In genomic region chr2:8576525-8577157, GRCh38 we compare ENCODE assay signal across 10 cellular contexts.
DNase-seq lines count a peak whose midpoint lies in the region; ATAC-seq and TF ChIP-seq lines count a peak whose summit lies in the region.
"Had no signal": no experiment of that assay in that cellular context is flagged by ENCODE, and none has a peak within 500 bp of the region (broad histone marks: within the 10 kb centered on the region; RNA-seq: fewer than 3 reads in every experiment).

No MANE protein-coding gene starts in this region.

- ATAC-seq in activated CD4-positive, alpha-beta T cell treated with anti-CD3 and anti-CD28 coated beads for 36 hours, result peak; percentile 66
- peak; percentile 76 for ATAC-seq in stimulated activated memory B cell treated with anti-CD40 and anti-IgM and Interleukin-4, amounts not matched to agents 10 μg/mL and 1 μg/mL and 100 μg/mL, for 72 hours
- ATAC-seq: Panc1 had no signal

- H3K36me3 Mint-ChIP-seq in activated CD4-positive, alpha-beta T cell treated with anti-CD3 and anti-CD28 coated beads for 36 hours (ENCODE audit: low read depth), result no peaks in the 10 kb centered on the region
- no peaks in the 10 kb centered on the region for H3K36me3 Mint-ChIP-seq in stimulated activated memory B cell treated with anti-CD40 and anti-IgM and Interleukin-4, amounts not matched to agents 10 μg/mL and 1 μg/mL and 100 μg/mL, for 72 hours
- H3K36me3 Mint-ChIP-seq in H9 (ENCODE audit: insufficient read depth in 1 of 3, low read depth in 3 of 3), result no peaks in the 10 kb centered on the region
- no peaks in the 10 kb centered on the region for H3K36me3 Mint-ChIP-seq in progenitor cell of endocrine pancreas (ENCODE audit: insufficient read depth)

- WGBS in H9 (ENCODE audit: extremely low coverage, insufficient read length, low lambda C conversion rate), result no CpG with 5 or more reads among the region's 12 CpGs
- 77% methylated on average over 12 of the region's 12 CpGs for WGBS in mesenchymal stem cell

- H3K27ac Mint-ChIP-seq in activated CD4-positive, alpha-beta T cell treated with anti-CD3 and anti-CD28 coated beads for 36 hours, result peak overlapping the region; percentile 65
- H3K27ac Mint-ChIP-seq in stimulated activated memory B cell treated with anti-CD40 and anti-IgM and Interleukin-4, amounts not matched to agents 10 μg/mL and 1 μg/mL and 100 μg/mL, for 72 hours, result peak overlapping the region; percentile 62
- peak overlapping the region in 1 of 3 experiments; percentile 56; a peak in 1 of 7 replicates for H3K27ac Mint-ChIP-seq in H9
- no peak overlapping the region for H3K27ac Mint-ChIP-seq in progenitor cell of endocrine pancreas

- peak overlapping the region; percentile 76 for H3K4me3 ChIP-seq in OCI-LY3 (ENCODE audit: low read length)
- H3K4me3 ChIP-seq in coronary artery, result no peak overlapping the region
- no peak overlapping the region for H3K4me3 ChIP-seq in mesenchymal stem cell (ENCODE audit: insufficient read depth in 1 of 2, low read depth in 1 of 2, low read length in 2 of 2)

- H3K4me1 Mint-ChIP-seq in activated CD4-positive, alpha-beta T cell treated with anti-CD3 and anti-CD28 coated beads for 36 hours, result peaks cover 56% of the 10 kb centered on the region
- H3K4me1 Mint-ChIP-seq in stimulated activated memory B cell treated with anti-CD40 and anti-IgM and Interleukin-4, amounts not matched to agents 10 μg/mL and 1 μg/mL and 100 μg/mL, for 72 hours, result peaks cover 93% of the 10 kb centered on the region
- H3K4me1 Mint-ChIP-seq in H9, result peaks cover 63 to 75% of the 10 kb centered on the region in 2 experiments
- peaks cover 54% of the 10 kb centered on the region for H3K4me1 Mint-ChIP-seq in progenitor cell of endocrine pancreas (ENCODE audit: low read depth)

- H3K79me1 ChIP-seq in H9 (ENCODE audit: insufficient read depth, low read depth, low read length, poor library complexity, severe bottlenecking) (no peaks in the 10 kb centered on the region), mesenchymal stem cell (replicated peaks; ENCODE audit: low read length, poor library complexity, severe bottlenecking) (no peaks in the 10 kb centered on the region)

- peak overlapping the region; percentile 78 for H3K4me2 ChIP-seq in OCI-LY3 (ENCODE audit: low read length)
- H3K4me2 ChIP-seq in H9 (ENCODE audit: insufficient read depth, insufficient read length, low read length), result no peak overlapping the region
- H3K4me2 ChIP-seq in mesenchymal stem cell (ENCODE audit: low read length, poor library complexity, severe bottlenecking), result no peak overlapping the region

- no peak overlapping the region for H4K5ac ChIP-seq in H9 (ENCODE audit: insufficient read length, low read depth, low read length)

- DNase-seq in activated CD4-positive, alpha-beta T cell treated with anti-CD3 and anti-CD28 coated beads for 36 hours, result peak; percentile 74
- DNase-seq in activated CD4-positive, alpha-beta T cell treated with anti-CD3 and anti-CD28 coated beads for 1 hour, result no peak
- DNase-seq in coronary artery (ENCODE audit: low spot score), result peak; percentile 72
- DNase-seq in H9, result no peak
- DNase-seq in mesenchymal stem cell, result no peak
- no peak for DNase-seq in progenitor cell of endocrine pancreas (ENCODE audit: low spot score, unreplicated experiment)
- DNase-seq: dermis blood vessel endothelial cell had no signal

- H4K20me1 ChIP-seq in OCI-LY3 (ENCODE audit: insufficient read depth, low read length), result no peaks in the 10 kb centered on the region
- H4K20me1 ChIP-seq in H9 (ENCODE audit: control insufficient read depth, insufficient read depth, insufficient read length), result no peaks in the 10 kb centered on the region

- peaks cover 12% of the 10 kb centered on the region for H3K36me3 ChIP-seq in OCI-LY3 (replicated peaks; ENCODE audit: low read depth, low read length)
- no peaks in the 10 kb centered on the region for H3K36me3 ChIP-seq in mesenchymal stem cell (ENCODE audit: control insufficient read depth in 1 of 2, insufficient read depth in 2 of 2, low read depth in 1 of 2, low read length in 2 of 2)

- TF ChIP-seq CTCF in OCI-LY3 (IDR thresholded peaks at IDR 0.05; ENCODE audit: low read depth, low read length), result no peak
- no peak for TF ChIP-seq CTCF in coronary artery (IDR thresholded peaks at IDR 0.05)
- TF ChIP-seq CTCF in H9 (conservative IDR thresholded peaks at IDR 0.05), result no peak
- TF ChIP-seq CTCF in progenitor cell of endocrine pancreas (IDR thresholded peaks at IDR 0.05; ENCODE audit: unreplicated experiment), result no peak

- no peak overlapping the region for H3T11ph ChIP-seq in H9 (ENCODE audit: low read length)

- no peak overlapping the region for H3K18ac ChIP-seq in H9 (ENCODE audit: insufficient read length, low read depth, low read length)
- H3K18ac ChIP-seq in mesenchymal stem cell (ENCODE audit: low read depth in 1 of 2, low read length in 2 of 2), result no peak overlapping the region

- CTCF ChIA-PET in activated CD4-positive, alpha-beta T cell treated with anti-CD3 and anti-CD28 coated beads for 36 hours (lab: Charles Lee), result interaction anchor here (0.7 to 1.4 kb wide), 2 partner anchors 23 to 750 kb away, joined by 3 read pairs; no protein-coding TSS in a partner anchor

- H4K8ac ChIP-seq in H9 (replicated peaks; ENCODE audit: insufficient read length, low read depth, low read length), result no peak overlapping the region
- H4K8ac ChIP-seq in mesenchymal stem cell (ENCODE audit: low read length), result no peak overlapping the region

- H2BK15ac ChIP-seq in H9 (ENCODE audit: low read depth, low read length), result no peak overlapping the region
- H2BK15ac ChIP-seq in mesenchymal stem cell (ENCODE audit: low read depth, poor library complexity, severe bottlenecking), result no peak overlapping the region

- H2BK5ac ChIP-seq in H9 (ENCODE audit: insufficient read length, low read length), result no peak overlapping the region
- no peak overlapping the region for H2BK5ac ChIP-seq in mesenchymal stem cell (ENCODE audit: low read depth, low read length, poor library complexity, severe bottlenecking)

- H3K4ac ChIP-seq in H9 (ENCODE audit: low read depth, low read length), result no peak overlapping the region
- H3K4ac ChIP-seq in mesenchymal stem cell (ENCODE audit: low read depth in 1 of 2, low read length in 2 of 2), result no peak overlapping the region

- H3K14ac ChIP-seq in H9 (ENCODE audit: insufficient read depth, low read length) (no peak overlapping the region), mesenchymal stem cell (ENCODE audit: low read length in 2 of 2) (no peak overlapping the region)

- intact Hi-C loops in activated CD4-positive, alpha-beta T cell treated with anti-CD3 and anti-CD28 coated beads for 36 hours (cut with DNase I, micrococcal nuclease), result loop anchor here (2.0 kb wide), 2 partner anchors 32 to 62 kb away; no protein-coding TSS in a partner anchor

- H3K9me3 ChIP-seq in OCI-LY3 (ENCODE audit: insufficient read depth, low read length) (no peaks in the 10 kb centered on the region; the same call in 1 of the 2 replicates), H9 (ENCODE audit: control insufficient read depth, low read depth, low read length) (no peaks in the 10 kb centered on the region), mesenchymal stem cell (ENCODE audit: control insufficient read depth, low read length) (no peaks in the 10 kb centered on the region)

- H4K91ac ChIP-seq in H9 (ENCODE audit: insufficient read length, low read depth, low read length) (no peak overlapping the region), mesenchymal stem cell (ENCODE audit: low read length) (no peak overlapping the region)

- no peak overlapping the region for H2BK12ac ChIP-seq in H9 (ENCODE audit: insufficient read length, low read depth, low read length)
- H2BK12ac ChIP-seq in mesenchymal stem cell (ENCODE audit: low read length in 2 of 2), result no peak overlapping the region

- H3K27me3 ChIP-seq in OCI-LY3 (ENCODE audit: low read depth, low read length) (no peaks in the 10 kb centered on the region), H9 (ENCODE audit: insufficient read depth, low read length) (0 out of 2 replicates have a peak, but pooled peaks cover 3% of the 10 kb centered on the region), mesenchymal stem cell (ENCODE audit: control insufficient read depth in 1 of 2, insufficient read depth in 1 of 2, low read length in 2 of 2) (peaks cover 0 to 7% of the 10 kb centered on the region in 2 experiments)

- no peaks in the 10 kb centered on the region for H3K23me2 ChIP-seq in H9 (ENCODE audit: insufficient read length, low read depth, low read length, poor library complexity, severe bottlenecking)

- no peak overlapping the region for H3K56ac ChIP-seq in H9 (ENCODE audit: insufficient read length, low read depth, low read length)

- H3K27ac ChIP-seq in OCI-LY3 (ENCODE audit: low read length), result peak overlapping the region; percentile 91
- no peak overlapping the region for H3K27ac ChIP-seq in coronary artery
- H3K27ac ChIP-seq in H9 (ENCODE audit: insufficient read length, low read depth, low read length), result no peak overlapping the region
- H3K27ac ChIP-seq in mesenchymal stem cell (ENCODE audit: low read length, poor library complexity, severe bottlenecking), result no peak overlapping the region

- H3K79me2 ChIP-seq in OCI-LY3 (ENCODE audit: low read length) (peaks cover 7% of the 10 kb centered on the region), H9 (ENCODE audit: insufficient read depth, low read length) (no peaks in the 10 kb centered on the region)

- H2AK5ac ChIP-seq in H9 (ENCODE audit: insufficient read length, low read length) (no peak overlapping the region), mesenchymal stem cell (ENCODE audit: low read length, severe bottlenecking) (no peak overlapping the region)

- H3K23ac ChIP-seq in H9 (ENCODE audit: insufficient read length, low read depth, low read length) (no peak overlapping the region), mesenchymal stem cell (ENCODE audit: low read length in 2 of 2) (peak overlapping the region in 1 of 2 experiments; percentile 23)

- H2AFZ ChIP-seq in OCI-LY3 (ENCODE audit: low read depth, low read length) (no peak overlapping the region), H9 (ENCODE audit: low read length) (no peak overlapping the region), mesenchymal stem cell (ENCODE audit: low read depth, low read length) (no peak overlapping the region)

- H3K9ac ChIP-seq in OCI-LY3 (ENCODE audit: low read length) (peak overlapping the region; percentile 85), H9 (ENCODE audit: extremely low read depth, insufficient read length, low read length) (no peak overlapping the region), mesenchymal stem cell (ENCODE audit: low read length) (no peak overlapping the region)

- H3K27me3 Mint-ChIP-seq in activated CD4-positive, alpha-beta T cell treated with anti-CD3 and anti-CD28 coated beads for 36 hours, result peaks cover 4% of the 10 kb centered on the region
- peaks cover 29% of the 10 kb centered on the region for H3K27me3 Mint-ChIP-seq in stimulated activated memory B cell treated with anti-CD40 and anti-IgM and Interleukin-4, amounts not matched to agents 10 μg/mL and 1 μg/mL and 100 μg/mL, for 72 hours
- H3K27me3 Mint-ChIP-seq in H9 (ENCODE audit: low read depth), result peaks cover 5% of the 10 kb centered on the region
- no peaks in the 10 kb centered on the region for H3K27me3 Mint-ChIP-seq in progenitor cell of endocrine pancreas

- POLR2A ChIA-PET in activated CD4-positive, alpha-beta T cell treated with anti-CD3 and anti-CD28 coated beads for 36 hours (lab: Charles Lee), result interaction anchor here (1.4 kb wide), 1 partner anchor 62 kb away, joined by 3 read pairs; no protein-coding TSS in a partner anchor

- H2BK20ac ChIP-seq in H9 (ENCODE audit: low read depth, low read length, poor library complexity, severe bottlenecking), result no peak overlapping the region

- peak overlapping the region; percentile 31 for H3K4me3 Mint-ChIP-seq in activated CD4-positive, alpha-beta T cell treated with anti-CD3 and anti-CD28 coated beads for 36 hours
- peak overlapping the region; percentile 27 for H3K4me3 Mint-ChIP-seq in stimulated activated memory B cell treated with anti-CD40 and anti-IgM and Interleukin-4, amounts not matched to agents 10 μg/mL and 1 μg/mL and 100 μg/mL, for 72 hours
- H3K4me3 Mint-ChIP-seq in H9, result no peak overlapping the region
- no peak overlapping the region for H3K4me3 Mint-ChIP-seq in progenitor cell of endocrine pancreas (ENCODE audit: low read depth)

- H3K9me3 Mint-ChIP-seq in activated CD4-positive, alpha-beta T cell treated with anti-CD3 and anti-CD28 coated beads for 36 hours (ENCODE audit: low read depth), result no peaks in the 10 kb centered on the region
- H3K9me3 Mint-ChIP-seq in stimulated activated memory B cell treated with anti-CD40 and anti-IgM and Interleukin-4, amounts not matched to agents 10 μg/mL and 1 μg/mL and 100 μg/mL, for 72 hours, result peaks cover 4% of the 10 kb centered on the region
- H3K9me3 Mint-ChIP-seq in H9 (no peaks in the 10 kb centered on the region; a peak in 2 of 5 replicates), progenitor cell of endocrine pancreas (ENCODE audit: low read depth) (no peaks in the 10 kb centered on the region)

- H3K4me1 ChIP-seq in OCI-LY3 (ENCODE audit: low read length) (peaks cover 97% of the 10 kb centered on the region), H9 (ENCODE audit: insufficient read depth, low read length) (0 out of 2 replicates have a peak, but pooled peaks cover 2% of the 10 kb centered on the region), mesenchymal stem cell (ENCODE audit: control insufficient read depth, insufficient read depth, low read depth, low read length) (peaks cover 13% of the 10 kb centered on the region)

- H2BK120ac ChIP-seq in H9 (ENCODE audit: low read depth, low read length, poor library complexity, severe bottlenecking), result no peak overlapping the region
- H2BK120ac ChIP-seq in mesenchymal stem cell (ENCODE audit: low read depth, low read length), result no peak overlapping the region

Comparison
In these comparisons a context has a peak if more than half of its experiments do, and no peak if none do; other contexts are left out.
1. DNase-seq: peak in activated CD4-positive, alpha-beta T cell treated with anti-CD3 and anti-CD28 coated beads for 36 hours (single experiment) and coronary artery (single experiment); none in activated CD4-positive, alpha-beta T cell treated with anti-CD3 and anti-CD28 coated beads for 1 hour (single experiment), H9 (single experiment), mesenchymal stem cell (single experiment) and progenitor cell of endocrine pancreas (single experiment).
2. H3K4me3 Mint-ChIP-seq: peak in activated CD4-positive, alpha-beta T cell treated with anti-CD3 and anti-CD28 coated beads for 36 hours (single experiment) and stimulated activated memory B cell treated with anti-CD40 and anti-IgM and Interleukin-4, amounts not matched to agents 10 μg/mL and 1 μg/mL and 100 μg/mL, for 72 hours (single experiment); none in H9 (0 of 2) and progenitor cell of endocrine pancreas (single experiment).